Comparison of ENCODE assay signal across 8 cellular contexts in genomic region chr18:48539406-48540328, GRCh38. TPM values are rescaled to one million over a fixed set of nuclear protein-coding genes. Genes with fewer than 3 reads are reported as not detected.
A peak's percentile ranks its signal among the peaks of the same experiment; 100 is the strongest.
DNase-seq lines count a peak whose midpoint lies in the region; ATAC-seq and TF ChIP-seq lines count a peak whose summit lies in the region.

No MANE protein-coding gene starts in this region.

- H3K4me3 ChIP-seq in GM06990 (replicated peaks; ENCODE audit: low read depth, low read length) (peak overlapping the region; percentile 86), right lobe of liver (peak overlapping the region; percentile 75 to 87 (median 83))

- TF ChIP-seq CTCF in GM06990 (IDR thresholded peaks at IDR 0.05; ENCODE audit: insufficient read depth, low read length, poor library complexity, severe bottlenecking) (peak; percentile 2), right lobe of liver (IDR thresholded peaks at IDR 0.05) (no peak)

- peak; percentile 17 for TF ChIP-seq POLR2A in right lobe of liver (IDR thresholded peaks at IDR 0.05)

- DNase-seq in GM06990 (ENCODE audit: extremely low read depth, insufficient read length), result peak; percentile 25
- peak; percentile 83 for DNase-seq in NCI-H146 (lab: John Stamatoyannopoulos, UW)
- DNase-seq in activated CD4-positive, alpha-beta T cell treated with anti-CD3 and anti-CD28 coated beads, Interleukin-2, amount 50 U/mL, for 4 hours, result peak; percentile 26 to 27
- peak; percentile 76 for DNase-seq in ecto neural progenitor cell (ENCODE audit: low spot score)
- DNase-seq in right lobe of liver, result peak; percentile 49 to 65 (median 56)
- peak; percentile 21 to 38 for DNase-seq in stimulated activated CD4-positive, alpha-beta T cell treated with anti-CD3 and anti-CD28 coated beads, Interleukin-4, amount 100 ng/mL, for 4 hours

- ATAC-seq in right lobe of liver (peak; percentile 1 to 19 (median 12)), GM18498 (IDR thresholded peaks at IDR 0.05; ENCODE audit: unreplicated experiment) (no peak), GM18502 (IDR thresholded peaks at IDR 0.05; ENCODE audit: poor library complexity, unreplicated experiment) (no peak)

- H3K27ac ChIP-seq in right lobe of liver, result peak overlapping the region; percentile 64 to 89 (median 85)

- 0% methylated on average over 15 of the region's 75 CpGs for WGBS in right lobe of liver (ENCODE audit: insufficient coverage, low coverage, low lambda C conversion rate, missing lambda C conversion rate)

- H3K27me3 ChIP-seq in GM06990 (replicated peaks; ENCODE audit: control insufficient read depth, insufficient read depth, low read length) (no peaks in the 10 kb centered on the region; the same call in 1 of the 2 replicates), right lobe of liver (no peaks in the 10 kb centered on the region)

- no peaks in the 10 kb centered on the region for H3K9me3 ChIP-seq in right lobe of liver

- intact Hi-C loops in right lobe of liver (cut with DNase I), result loop anchor here in 1 of 2 donors (10.0 kb wide), 2 partner anchors 65 to 125 kb away; no protein-coding TSS in a partner anchor

- H3K36me3 ChIP-seq in GM06990 (ENCODE audit: control insufficient read depth, insufficient read depth, low read length), result no peaks in the 10 kb centered on the region; the same call in 1 of the 2 replicates
- H3K36me3 ChIP-seq in right lobe of liver, result no peaks in the 10 kb centered on the region

- H3K4me1 ChIP-seq in right lobe of liver, result peaks cover 0 to 20% (median 4%) of the 10 kb centered on the region in 4 donors

RNA-seq across cellular contexts. Expression of gene CTIF, which starts 0.8 kb away (rescaled TPM):
- 10 to 100 TPM; 29.0 to 60.6 (median 43.1) TPM for total RNA-seq in right lobe of liver

Comparison
In these comparisons a context has a peak if more than half of its experiments do, and no peak if none do; other contexts are left out.
1. DNase-seq: peak in every context shown above with its lines; median percentile 83 in NCI-H146; 76 in ecto neural progenitor cell; 56 in right lobe of liver; 30 in stimulated activated CD4-positive, alpha-beta T cell treated with anti-CD3 and anti-CD28 coated beads, Interleukin-4, amount 100 ng/mL, for 4 hours; 26 in activated CD4-positive, alpha-beta T cell treated with anti-CD3 and anti-CD28 coated beads, Interleukin-2, amount 50 U/mL, for 4 hours; 25 in GM06990.
2. ATAC-seq: peak in right lobe of liver (4 of 4); none in GM18498 (single experiment) and GM18502 (single experiment).